In genomic region chr1:35191429-35192055, GRCh38 we compare ENCODE assay signal across 1 cellular context.
TF ChIP-seq lines count a peak whose summit lies in the region.

No MANE protein-coding gene starts in this region.

TF ChIP-seq in K562, 482 proteins besides CTCF, POLR2A, EP300 and RAD21 (continued from another document and continues in another):
- TF ChIP-seq BCOR (IDR thresholded peaks at IDR 0.05) (no peak), HMG20A (CRISPR knock-in tag; conservative IDR thresholded peaks at IDR 0.05) (no peak), TEAD4 (IDR thresholded peaks at IDR 0.05; ENCODE audit: low read length) (no peak), TEAD4 (CRISPR knock-in tag; IDR thresholded peaks at IDR 0.05; ENCODE audit: borderline replicate concordance) (no peak), TCF15 (CRISPR knock-in tag; IDR thresholded peaks at IDR 0.05) (no peak), ZNF785 (CRISPR knock-in tag; IDR thresholded peaks at IDR 0.05) (no peak), MECOM (CRISPR knock-in tag; IDR thresholded peaks at IDR 0.05) (no peak), HDGF (IDR thresholded peaks at IDR 0.05) (0 out of 2 replicates have a peak, but pooled peaks have one; percentile 17), MTF1 (CRISPR knock-in tag; IDR thresholded peaks at IDR 0.05; ENCODE audit: borderline replicate concordance) (no peak), DNMT1 (IDR thresholded peaks at IDR 0.05) (no peak), CBX3 (IDR thresholded peaks at IDR 0.05; ENCODE audit: borderline replicate concordance in 1 of 2, low read length in 2 of 2) (no peak), ARID3B (CRISPR knock-in tag; IDR thresholded peaks at IDR 0.05; ENCODE audit: borderline replicate concordance) (no peak), HDAC1 (IDR thresholded peaks at IDR 0.05) (peak in 1 of 2 experiments; percentile 63; a peak in 1 of 4 replicates), SAFB (IDR thresholded peaks at IDR 0.05; ENCODE audit: borderline replicate concordance, low read depth, low read length) (no peak), ZFP1 (CRISPR knock-in tag; IDR thresholded peaks at IDR 0.05) (no peak), RBM34 (IDR thresholded peaks at IDR 0.05; ENCODE audit: borderline replicate concordance, insufficient read depth, low read length) (no peak), ZNF592 (IDR thresholded peaks at IDR 0.05) (no peak), HBP1 (CRISPR knock-in tag; IDR thresholded peaks at IDR 0.05) (0 out of 2 replicates have a peak, but pooled peaks have one; percentile 5), ZNF165 (CRISPR knock-in tag; IDR thresholded peaks at IDR 0.05; ENCODE audit: borderline replicate concordance) (no peak), UBTF (IDR thresholded peaks at IDR 0.05; ENCODE audit: borderline replicate concordance in 1 of 2, low read depth in 2 of 2, low read length in 2 of 2) (no peak), YY1 (IDR thresholded peaks at IDR 0.05; ENCODE audit: borderline replicate concordance in 1 of 3, control insufficient read depth in 1 of 3, extremely low read depth in 1 of 3, insufficient read depth in 3 of 3, insufficient read length in 1 of 3, insufficient replicate concordance in 2 of 3, low read depth in 1 of 3, low read length in 2 of 3) (no peak), ARNT (IDR thresholded peaks at IDR 0.05) (no peak), MTA2 (IDR thresholded peaks at IDR 0.05; ENCODE audit: low read depth) (no peak), CCAR2 (IDR thresholded peaks at IDR 0.05; ENCODE audit: low read depth, low read length) (no peak), ZNF354B (CRISPR knock-in tag; IDR thresholded peaks at IDR 0.05) (no peak), PTTG1 (tag; IDR thresholded peaks at IDR 0.05; ENCODE audit: low read depth) (no peak), LEF1 (IDR thresholded peaks at IDR 0.05) (0 out of 2 replicates have a peak, but pooled peaks have one; percentile 11), BRCA1 (IDR thresholded peaks at IDR 0.05) (no peak), BRCA1 (CRISPR knock-in tag; IDR thresholded peaks at IDR 0.05) (0 out of 2 replicates have a peak, but pooled peaks have one; percentile 9), EP400 (IDR thresholded peaks at IDR 0.05) (no peak; the same call in 1 of the 2 replicates), TFAP4 (CRISPR knock-in tag; IDR thresholded peaks at IDR 0.05; ENCODE audit: borderline replicate concordance) (0 out of 2 replicates have a peak, but pooled peaks have one; percentile 17), NCOA4 (IDR thresholded peaks at IDR 0.05; ENCODE audit: partially characterized antibody) (no peak), CEBPG (CRISPR knock-in tag; IDR thresholded peaks at IDR 0.05) (no peak), CEBPG (tag; conservative IDR thresholded peaks at IDR 0.05 in 1 of 2, IDR thresholded peaks at IDR 0.05 in 1 of 2) (no peak), GTF3C2 (IDR thresholded peaks at IDR 0.05; ENCODE audit: borderline replicate concordance, extremely low read depth, insufficient read length) (no peak), PTBP1 (IDR thresholded peaks at IDR 0.05; ENCODE audit: low read depth, low read length) (no peak), ATF6 (CRISPR knock-in tag; IDR thresholded peaks at IDR 0.05) (no peak), ZSCAN29 (IDR thresholded peaks at IDR 0.05) (no peak), POLR2B (IDR thresholded peaks at IDR 0.05; ENCODE audit: low read depth, partially characterized antibody) (peak; percentile 35), FOXJ3 (CRISPR knock-in tag; IDR thresholded peaks at IDR 0.05) (no peak), CSDE1 (IDR thresholded peaks at IDR 0.05) (peak in 1 of 2 experiments; percentile 37; a peak in 1 of 4 replicates), PHF21A (IDR thresholded peaks at IDR 0.05; ENCODE audit: borderline replicate concordance, low read depth) (no peak), ZNF431 (CRISPR knock-in tag; IDR thresholded peaks at IDR 0.05) (no peak), ZNF57 (CRISPR knock-in tag; IDR thresholded peaks at IDR 0.05) (no peak), ZNF274 (IDR thresholded peaks at IDR 0.05; ENCODE audit: borderline replicate concordance, low read depth, low read length) (no peak), TEAD2 (tag; IDR thresholded peaks at IDR 0.05) (no peak), JUN (IDR thresholded peaks at IDR 0.05; ENCODE audit: borderline replicate concordance, low read depth, low read length) (no peak), JUN (CRISPR knock-in tag; IDR thresholded peaks at IDR 0.05; ENCODE audit: borderline replicate concordance) (no peak), DIDO1 (tag; IDR thresholded peaks at IDR 0.05; ENCODE audit: low read depth) (no peak), ELF4 (CRISPR knock-in tag; IDR thresholded peaks at IDR 0.05) (no peak), RUNX1 (IDR thresholded peaks at IDR 0.05; ENCODE audit: low read depth) (no peak), TAF9B (IDR thresholded peaks at IDR 0.05; ENCODE audit: partially characterized antibody) (no peak), HIVEP1 (CRISPR knock-in tag; IDR thresholded peaks at IDR 0.05) (no peak), HNRNPH1 (optimal IDR thresholded peaks at IDR 0.05; ENCODE audit: low read depth, low read length) (no peak), EGR1 (conservative IDR thresholded peaks at IDR 0.05) (no peak), SETDB1 (IDR thresholded peaks at IDR 0.05; ENCODE audit: low read length) (no peak)
